In the genomic region with DNA sequence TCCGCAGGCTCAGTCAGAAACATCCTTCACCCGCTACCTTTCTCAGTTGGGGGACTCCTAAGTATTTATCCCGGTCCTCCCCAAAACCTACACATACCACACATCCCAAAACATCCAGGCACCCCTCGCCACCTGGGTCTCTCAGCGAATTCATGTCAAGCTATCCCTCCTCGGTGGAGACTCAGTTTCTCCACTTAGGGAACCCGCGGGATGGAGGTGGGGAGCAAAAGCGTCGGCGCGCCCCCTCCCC, we compare ENCODE assay signal across 8 cellular contexts. TPM values are rescaled to one million over a fixed set of nuclear protein-coding genes. Genes with fewer than 3 reads are reported as not detected.
DNase-seq lines count a peak whose midpoint lies in the region; ATAC-seq, FAIRE-seq and TF ChIP-seq lines count a peak whose summit lies in the region.

No MANE protein-coding gene starts in this region.

- H3K4ac ChIP-seq in trophoblast cell (ENCODE audit: low read depth, low read length) = no peak overlapping the region

- no peaks in the 10 kb centered on the region for H4K20me1 ChIP-seq in OCI-LY3 (ENCODE audit: insufficient read depth, low read length)

- H2BK12ac ChIP-seq in trophoblast cell (ENCODE audit: low read length) = peak overlapping the region; percentile 13

- no peaks in the 10 kb centered on the region for H3K27me3 ChIP-seq in OCI-LY3 (ENCODE audit: low read depth, low read length)
- H3K27me3 ChIP-seq in trophoblast cell (ENCODE audit: insufficient read depth, low read length) = no peaks in the 10 kb centered on the region

- H3K36me3 ChIP-seq in OCI-LY3 (replicated peaks; ENCODE audit: low read depth, low read length) (peaks cover 7% of the 10 kb centered on the region), trophoblast cell (ENCODE audit: control insufficient read depth in 1 of 2, insufficient read depth in 2 of 2, low read length in 2 of 2) (peaks cover 0 to 3% of the 10 kb centered on the region in 2 experiments)

- H4K91ac ChIP-seq in trophoblast cell (ENCODE audit: low read depth, low read length) = peak overlapping the region; percentile 76

- H3K4me2 ChIP-seq in OCI-LY3 (ENCODE audit: low read length) = peak overlapping the region; percentile 82
- H3K4me2 ChIP-seq in trophoblast cell (ENCODE audit: low read length) = peak overlapping the region; percentile 98

- peak overlapping the region; percentile 43 for H4K8ac ChIP-seq in trophoblast cell (ENCODE audit: low read depth, low read length)

- no peak overlapping the region for H3K23ac ChIP-seq in trophoblast cell (ENCODE audit: low read length)

- peak overlapping the region; percentile 45 for H2BK120ac ChIP-seq in trophoblast cell (ENCODE audit: insufficient read depth, low read length, poor library complexity)

- H3K4me3 ChIP-seq in OCI-LY3 (ENCODE audit: low read length) (peak overlapping the region; percentile 84), trophoblast cell (ENCODE audit: low read depth, low read length) (peak overlapping the region; percentile 81)

- ATAC-seq in GM21390 (IDR thresholded peaks at IDR 0.05; ENCODE audit: unreplicated experiment) = no peak
- ATAC-seq in HG02981 (IDR thresholded peaks at IDR 0.05; ENCODE audit: unreplicated experiment) = no peak
- no peak for ATAC-seq in GM21447 (IDR thresholded peaks at IDR 0.05; ENCODE audit: unreplicated experiment)

- H3K9me3 ChIP-seq in OCI-LY3 (ENCODE audit: insufficient read depth, low read length) (no peaks in the 10 kb centered on the region), trophoblast cell (ENCODE audit: insufficient read depth, low read depth, low read length) (no peaks in the 10 kb centered on the region)

- H4K12ac ChIP-seq in trophoblast cell (ENCODE audit: low read depth, low read length) = no peak overlapping the region

- H3K4me1 ChIP-seq in OCI-LY3 (ENCODE audit: low read length) (peaks cover 45% of the 10 kb centered on the region), trophoblast cell (ENCODE audit: control insufficient read depth in 1 of 2, insufficient read depth in 2 of 2, low read length in 2 of 2) (peaks cover 14 to 17% of the 10 kb centered on the region in 2 experiments)

- H3K14ac ChIP-seq in trophoblast cell (ENCODE audit: low read length) = peak overlapping the region; percentile 10

- H2AK5ac ChIP-seq in trophoblast cell (ENCODE audit: low read length) = no peak overlapping the region

- no peak for TF ChIP-seq POLR2A in GM12892 (IDR thresholded peaks at IDR 0.05; ENCODE audit: low read depth, low read length)

- H3K9ac ChIP-seq in OCI-LY3 (ENCODE audit: low read length) (peak overlapping the region; percentile 89), trophoblast cell (ENCODE audit: low read length) (peak overlapping the region; percentile 37)

- WGBS in trophoblast cell (ENCODE audit: extremely low coverage, insufficient coverage, insufficient read length) = no CpG with 5 or more reads among the region's 12 CpGs

- no peak for TF ChIP-seq CTCF in OCI-LY3 (IDR thresholded peaks at IDR 0.05; ENCODE audit: low read depth, low read length)

- peak overlapping the region; percentile 95 for H3K27ac ChIP-seq in OCI-LY3 (ENCODE audit: low read length)
- peak overlapping the region; percentile 98 for H3K27ac ChIP-seq in epithelial cell of prostate
- peak overlapping the region; percentile 87 for H3K27ac ChIP-seq in trophoblast cell (ENCODE audit: low read depth, low read length)

- H3K18ac ChIP-seq in trophoblast cell (ENCODE audit: low read length) = peak overlapping the region; percentile 5

- H2BK5ac ChIP-seq in trophoblast cell (ENCODE audit: low read depth, low read length, poor library complexity) = peak overlapping the region; percentile 85

- H3K79me2 ChIP-seq in OCI-LY3 (ENCODE audit: low read length) (peaks cover 38% of the 10 kb centered on the region), trophoblast cell (ENCODE audit: control insufficient read depth, insufficient read depth, low read length, poor library complexity) (peaks cover 18% of the 10 kb centered on the region)

- H3K79me1 ChIP-seq in trophoblast cell (ENCODE audit: low read length) = peaks cover 36% of the 10 kb centered on the region

- no peak for DNase-seq in GM12892 (ENCODE audit: insufficient read length)
- no peak for DNase-seq in epithelial cell of prostate (ENCODE audit: low read depth, low spot score)
- no peak for DNase-seq in trophoblast cell
- DNase-seq in NK-92 treated with Interleukin-12 subunit alpha and Interleukin-12 subunit beta, amount 100 ng/mL, for 24 hours (lab: John Stamatoyannopoulos, UW) = no peak

- FAIRE-seq in GM12892 (lab: Jason Lieb, UNC) = peak; percentile 33

- H2AFZ ChIP-seq in OCI-LY3 (ENCODE audit: low read depth, low read length) = 0 out of 2 replicates have a peak overlapping the region, but pooled peaks have one; percentile 7
- H2AFZ ChIP-seq in trophoblast cell (ENCODE audit: insufficient read depth, low read length, poor library complexity) = no peak overlapping the region

RNA-seq across cellular contexts. Expression of a gene that starts 1.2 kb away (rescaled TPM):
- 9.8 TPM for polyA plus RNA-seq in GM12892 (2012; ENCODE audit: missing spikeins)
- 39.8 and 42.9 TPM in 2 replicates for polyA plus RNA-seq in trophoblast cell (2013)

RNA-seq across cellular contexts. Expression of a gene that starts 8.0 kb away (rescaled TPM):
- polyA plus RNA-seq in GM12892 (2012; ENCODE audit: missing spikeins) = not detected
- not detected in 2 replicates for polyA plus RNA-seq in trophoblast cell (2013)

RNA-seq across cellular contexts. Expression of a gene that starts 18.2 kb away (rescaled TPM):
- polyA plus RNA-seq in GM12892 (2012; ENCODE audit: missing spikeins) = 38.1 TPM
- polyA plus RNA-seq in trophoblast cell (2013) = 27.3 and 32.2 TPM in 2 replicates

RNA-seq across cellular contexts. Expression of a gene that starts 26.9 kb away (rescaled TPM):
- 182 TPM for polyA plus RNA-seq in GM12892 (2012; ENCODE audit: missing spikeins)
- 329 and 347 TPM in 2 replicates for polyA plus RNA-seq in trophoblast cell (2013)

RNA-seq across cellular contexts. Expression of a gene that starts 30.8 kb away (rescaled TPM):
- polyA plus RNA-seq in GM12892 (2012; ENCODE audit: missing spikeins) = 15.3 TPM
- polyA plus RNA-seq in trophoblast cell (2013) = 145 and 150 TPM in 2 replicates
